ENCODE assay signal across 20 cellular contexts in genomic region chr21:43034826-43035225, GRCh38. TPM values are rescaled to one million over a fixed set of nuclear protein-coding genes. Genes with fewer than 3 reads are reported as not detected.
DNase-seq lines count a peak whose midpoint lies in the region; ATAC-seq, FAIRE-seq and TF ChIP-seq lines count a peak whose summit lies in the region.
"Had no signal": no experiment of that assay in that cellular context is flagged by ENCODE, and none has a peak within 500 bp of the region (broad histone marks: within the 10 kb centered on the region; RNA-seq: fewer than 3 reads in every experiment).

No MANE protein-coding gene starts in this region.

- no peaks in the 10 kb centered on the region for H3K9me1 ChIP-seq in endothelial cell of umbilical vein (replicated peaks; ENCODE audit: control insufficient read depth, extremely low read depth, insufficient read depth, low read length)

- in situ Hi-C loops in G401 (cut with HindIII; ENCODE audit: low sequenced_read_pairs) = no loop called here

- TF ChIP-seq CTCF in endothelial cell of umbilical vein (IDR thresholded peaks at IDR 0.05; ENCODE audit: extremely low read depth in 1 of 2, insufficient read depth in 1 of 2, low read depth in 1 of 2, low read length in 2 of 2) (no peak), upper lobe of right lung (IDR thresholded peaks at IDR 0.05) (no peak), BE2C (IDR thresholded peaks at IDR 0.05; ENCODE audit: low read depth, low read length) (no peak)

- H3K4me2 ChIP-seq in endothelial cell of umbilical vein (ENCODE audit: insufficient read depth, low read length) = no peak overlapping the region
- H3K4me2 ChIP-seq: A549, BLaER1 had no signal

- CTCF ChIA-PET in endothelial cell of umbilical vein (lab: Charles Lee) = no interaction called here

- no peaks in the 10 kb centered on the region for H3K4me1 Mint-ChIP-seq in T-helper 17 cell
- H3K4me1 Mint-ChIP-seq: CD4-positive, alpha-beta memory T cell; H9; IgD-negative memory B cell had no signal

- no peak for FAIRE-seq in endothelial cell of umbilical vein (lab: Jason Lieb, UNC)
- FAIRE-seq: A549, H1, HepG2 had no signal

- ATAC-seq in upper lobe of right lung (no peak), T-helper 17 cell (no peak)
- ATAC-seq: A549, HepG2 had no signal

- H3K4me3 ChIP-seq in endothelial cell of umbilical vein (replicated peaks in 1 of 3; ENCODE audit: insufficient read depth in 1 of 3, low read depth in 1 of 3, low read length in 3 of 3) (no peak overlapping the region), upper lobe of right lung (no peak overlapping the region), BE2C (ENCODE audit: low read depth, low read length) (no peak overlapping the region)
- H3K4me3 ChIP-seq: A549, BLaER1 had no signal

- H3K36me3 ChIP-seq in endothelial cell of umbilical vein (ENCODE audit: control insufficient read depth in 2 of 2, extremely low read depth in 1 of 2, insufficient read depth in 2 of 2, low read length in 2 of 2) (peaks cover 2 to 3% of the 10 kb centered on the region in 2 experiments), upper lobe of right lung (peaks cover 24% of the 10 kb centered on the region), BE2C (peaks cover 17% of the 10 kb centered on the region)

- no TSS peak for BruUV-seq in endothelial cell of umbilical vein (replicated peaks; lab: Mats Ljungman, UMichigan)

- H3K9me3 ChIP-seq in endothelial cell of umbilical vein (replicated peaks; ENCODE audit: control insufficient read depth, insufficient read depth, low read length) (no peaks in the 10 kb centered on the region), upper lobe of right lung (no peaks in the 10 kb centered on the region), T-helper 17 cell (ENCODE audit: control insufficient read depth, low read length, poor library complexity, severe bottlenecking) (no peaks in the 10 kb centered on the region), BE2C (no peaks in the 10 kb centered on the region)
- H3K9me3 ChIP-seq: A549, BLaER1 had no signal

- H2AFZ ChIP-seq in endothelial cell of umbilical vein (ENCODE audit: low read depth, low read length) = no peak overlapping the region

- POLR2A ChIA-PET in endothelial cell of umbilical vein (lab: Charles Lee) = no interaction called here

- H3K36me3 Mint-ChIP-seq in T-helper 17 cell (ENCODE audit: low read depth) = no peaks in the 10 kb centered on the region

- H3K4me1 ChIP-seq in endothelial cell of umbilical vein (ENCODE audit: control insufficient read depth, extremely low read depth, insufficient read depth, low read length) = peaks cover 16% of the 10 kb centered on the region
- H3K4me1 ChIP-seq in upper lobe of right lung = no peaks in the 10 kb centered on the region
- no peaks in the 10 kb centered on the region; the same call in 1 of the 2 replicates for H3K4me1 ChIP-seq in BE2C
- H3K4me1 ChIP-seq: A549, BLaER1 had no signal

- H3K27me3 ChIP-seq in endothelial cell of umbilical vein (ENCODE audit: control insufficient read depth in 2 of 2, insufficient read depth in 2 of 2, low read length in 2 of 2) = no peaks in the 10 kb centered on the region
- H3K27me3 ChIP-seq in upper lobe of right lung = no peaks in the 10 kb centered on the region
- no peaks in the 10 kb centered on the region for H3K27me3 ChIP-seq in BE2C
- H3K27me3 ChIP-seq: BLaER1 had no signal

- no peak overlapping the region for H3K27ac Mint-ChIP-seq in T-helper 17 cell
- H3K27ac Mint-ChIP-seq: H9, IgD-negative memory B cell had no signal

- dilution Hi-C loops in endothelial cell of umbilical vein (cut with MboI; ENCODE audit: extremely low pct_ligation_motif_present, low sequenced_read_pairs) = no loop called here

- H4K20me1 ChIP-seq in endothelial cell of umbilical vein (replicated peaks; ENCODE audit: control insufficient read depth, extremely low read depth, insufficient read depth, low read length) = no peaks in the 10 kb centered on the region
- H4K20me1 ChIP-seq: BLaER1 had no signal

- no peak overlapping the region for H3K4me3 Mint-ChIP-seq in T-helper 17 cell
- H3K4me3 Mint-ChIP-seq: CD14-positive monocyte; CD4-positive, alpha-beta memory T cell; H9; IgD-negative memory B cell had no signal

- H3K27ac ChIP-seq in endothelial cell of umbilical vein (ENCODE audit: insufficient read depth, low read depth, low read length) (peak overlapping the region; percentile 73), upper lobe of right lung (no peak overlapping the region)
- H3K27ac ChIP-seq: 22Rv1, A549, BLaER1 had no signal

- intact Hi-C loops in endothelial cell of umbilical vein (cut with micrococcal nuclease) (no loop called here), upper lobe of right lung (cut with DNase I) (no loop called here)

- peak; percentile 1 for DNase-seq in NCI-H1105 treated with DMSO at 0.1 percent for 48 hours (lab: John Stamatoyannopoulos, UW)
- no peak for DNase-seq in NCI-H1105 (lab: John Stamatoyannopoulos, UW)
- peak; percentile 30 for DNase-seq in G401 (ENCODE audit: low spot score)
- no peak for DNase-seq in endothelial cell of umbilical vein (ENCODE audit: low read depth, low spot score)
- peak; percentile 19 for DNase-seq in upper lobe of right lung
- no peak for DNase-seq in T-helper 17 cell
- DNase-seq in BE2C = no peak
- DNase-seq: AML-193; CD4-positive, alpha-beta memory T cell; DMS153; DMS79; GF-D8; H9 had no signal

- no peaks in the 10 kb centered on the region for H3K79me2 ChIP-seq in endothelial cell of umbilical vein (ENCODE audit: control insufficient read depth, insufficient read depth, low read length)

- H3K27me3 Mint-ChIP-seq in T-helper 17 cell = no peaks in the 10 kb centered on the region
- H3K27me3 Mint-ChIP-seq: CD4-positive, alpha-beta memory T cell; IgD-negative memory B cell had no signal

- H3K9ac ChIP-seq in endothelial cell of umbilical vein (replicated peaks; ENCODE audit: extremely low read depth, insufficient read depth, low read length) = no peak overlapping the region
- H3K9ac ChIP-seq: BLaER1 had no signal

- no peak for TF ChIP-seq POLR2A in endothelial cell of umbilical vein (IDR thresholded peaks at IDR 0.05; ENCODE audit: low read depth, low read length)

TF ChIP-seq in endothelial cell of umbilical vein, 7 proteins besides CTCF, POLR2A, EP300 and RAD21:
- TF ChIP-seq MYC (IDR thresholded peaks at IDR 0.05; ENCODE audit: low read depth, low read length) (no peak), MAX (IDR thresholded peaks at IDR 0.05; ENCODE audit: insufficient read depth, insufficient read length) (no peak), EZH2 (IDR thresholded peaks at IDR 0.05; ENCODE audit: borderline replicate concordance, low read depth, low read length, severe bottlenecking) (no peak), FOS (IDR thresholded peaks at IDR 0.05; ENCODE audit: borderline replicate concordance, insufficient read depth, low read length) (no peak), POLR2AphosphoS5 (IDR thresholded peaks at IDR 0.05; ENCODE audit: insufficient read depth, low read depth, low read length) (no peak), GATA2 (IDR thresholded peaks at IDR 0.05; ENCODE audit: insufficient read depth, insufficient read length, low read depth, low read length) (no peak), JUN (IDR thresholded peaks at IDR 0.05; ENCODE audit: borderline replicate concordance, insufficient read depth, insufficient read length, low read depth) (no peak)

RNA-seq across cellular contexts. Expression of gene CBS, which starts 40.8 kb away (rescaled TPM):
- total RNA-seq in G401 (2014; rRNA removed; shearing (Covaris generic)) = 54.7 and 71.5 TPM in 2 replicates
- total RNA-seq in endothelial cell of umbilical vein = 64.5 and 92.9 TPM in 2 replicates
- polyA plus RNA-seq in endothelial cell of umbilical vein = 22.0 and 22.1 TPM in 2 replicates
- polyA plus RNA-seq in endothelial cell of umbilical vein (2011; cell fraction: cytosol; rRNA removed) = 16.6 and 20.3 TPM in 2 replicates
- 133 and 136 TPM in 2 replicates for polyA plus RNA-seq in endothelial cell of umbilical vein (2011; cell fraction: nucleus; rRNA removed)
- 40.3 and 57.0 TPM in 2 replicates for polyA plus RNA-seq in endothelial cell of umbilical vein (2012)
- 23.8 and 25.3 TPM in 2 replicates for polyA minus RNA-seq in endothelial cell of umbilical vein
- polyA minus RNA-seq in endothelial cell of umbilical vein (2011; cell fraction: cytosol; rRNA and poly(A)+ RNA removed) = 67.7 TPM
- 33.4 and 49.0 TPM in 2 replicates for polyA minus RNA-seq in endothelial cell of umbilical vein (2011; cell fraction: nucleus; rRNA and poly(A)+ RNA removed)
- 69.0 TPM for total RNA-seq in upper lobe of right lung
- total RNA-seq in T-helper 17 cell = under 1 TPM in 1 of 2 donors, not detected in 1; 0.37 TPM
- 249 TPM for polyA plus RNA-seq in BE2C (2012; ENCODE audit: insufficient read depth, insufficient read length, low read depth)
- polyA plus RNA-seq: CD14-positive monocyte; CD4-positive, alpha-beta memory T cell; IgD-negative memory B cell had no signal

Comparison
In these comparisons a context has a peak if more than half of its experiments do, and no peak if none do; other contexts are left out.
1. DNase-seq: peak in NCI-H1105 treated with DMSO at 0.1 percent for 48 hours (single experiment), G401 (single experiment) and upper lobe of right lung (single experiment); none in NCI-H1105 (single experiment), endothelial cell of umbilical vein (single experiment), T-helper 17 cell (0 of 3) and BE2C (single experiment).
2. RNA of gene CBS, which starts 40.8 kb away (total RNA-seq): 64.5 to 92.9 TPM in endothelial cell of umbilical vein, 54.7 to 71.5 TPM in G401 and 69.0 TPM in upper lobe of right lung (single experiment); 0.37 TPM in T-helper 17 cell; every median in the first group is over 10 times any median in the second.